8 cellular contexts compared by ENCODE assay signal in the genomic region with DNA sequence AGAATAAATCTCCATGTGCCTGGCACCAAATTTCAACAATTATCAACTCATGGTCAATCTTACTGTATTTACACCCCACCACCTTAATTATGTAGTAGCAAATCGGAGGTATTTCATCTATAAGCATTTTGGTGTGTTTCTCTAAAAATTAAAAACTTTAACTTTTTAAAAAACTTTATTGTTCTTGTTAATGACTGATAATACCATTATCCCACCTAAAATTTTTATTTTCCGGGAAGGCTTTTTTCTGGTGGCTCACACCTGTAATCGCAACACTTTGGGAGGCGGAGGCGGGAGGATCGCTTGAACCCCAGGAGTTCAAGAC. TPM values are rescaled to one million over a fixed set of nuclear protein-coding genes. Genes with fewer than 3 reads are reported as not detected.
DNase-seq lines count a peak whose midpoint lies in the region; ATAC-seq and TF ChIP-seq lines count a peak whose summit lies in the region.

No MANE protein-coding gene starts in this region.

- ATAC-seq in HG02973 (IDR thresholded peaks at IDR 0.05; ENCODE audit: unreplicated experiment) (peak; percentile 3), GM18873 (IDR thresholded peaks at IDR 0.05; ENCODE audit: low FRiP score, unreplicated experiment) (no peak)
- ATAC-seq in central memory CD8-positive, alpha-beta T cell (replicated peaks; ENCODE audit: extremely low read depth, poor library complexity, severe bottlenecking): no peak

- H3F3A ChIP-seq in neural cell (ENCODE audit: insufficient read depth, low read length, poor library complexity, severe bottlenecking): no peaks in the 10 kb centered on the region

- H3K4me3 Mint-ChIP-seq in Caco-2 (ENCODE audit: unreplicated experiment): peak overlapping the region; percentile 93
- H3K4me3 Mint-ChIP-seq in central memory CD8-positive, alpha-beta T cell: peak overlapping the region; percentile 93

- peak overlapping the region; percentile 89 for H3K27ac Mint-ChIP-seq in Caco-2 (ENCODE audit: unreplicated experiment)
- peak overlapping the region; percentile 61 for H3K27ac Mint-ChIP-seq in central memory CD8-positive, alpha-beta T cell (ENCODE audit: low read depth)

- peaks cover 9% of the 10 kb centered on the region for H3K79me2 ChIP-seq in neural cell (replicated peaks; ENCODE audit: insufficient read depth, low read length)

- H3K4me2 ChIP-seq in neural cell (ENCODE audit: low read length): peak overlapping the region; percentile 32

- TF ChIP-seq CTCF in Caco-2 (IDR thresholded peaks at IDR 0.05; ENCODE audit: insufficient read depth in 1 of 2, low read depth in 1 of 2, low read length in 1 of 2, severe bottlenecking in 1 of 2, unreplicated experiment in 1 of 2) (no peak), neural cell (IDR thresholded peaks at IDR 0.05; ENCODE audit: poor library complexity, severe bottlenecking) (no peak)

- H3K27me3 ChIP-seq in Caco-2 (replicated peaks; ENCODE audit: control insufficient read depth, insufficient read depth, low read length) (no peaks in the 10 kb centered on the region), neural cell (ENCODE audit: insufficient read depth, low read depth, low read length) (no peaks in the 10 kb centered on the region)

- H2AFZ ChIP-seq in neural cell (ENCODE audit: low read depth, low read length): peak overlapping the region; percentile 91

- H3K9me3 ChIP-seq in Caco-2: no peaks in the 10 kb centered on the region
- no peaks in the 10 kb centered on the region for H3K9me3 ChIP-seq in neural cell (ENCODE audit: low read length)

- TF ChIP-seq RAD21 in neural cell (conservative IDR thresholded peaks at IDR 0.05): no peak

- POLR2A ChIA-PET in Caco-2 (lab: Charles Lee): no interaction called here

- H3K36me3 ChIP-seq in Caco-2 (ENCODE audit: control insufficient read depth, insufficient read depth, low read length) (peaks cover 6% of the 10 kb centered on the region), neural cell (ENCODE audit: insufficient read depth, low read length) (no peaks in the 10 kb centered on the region)

- TSS peak; percentile 96 for BruUV-seq in Caco-2 (replicated peaks; lab: Mats Ljungman, UMichigan)

- no peak for DNase-seq in Caco-2
- DNase-seq in central memory CD8-positive, alpha-beta T cell (ENCODE audit: low spot score in 2 of 2): no peak
- no peak for DNase-seq in NCI-H2107 (lab: John Stamatoyannopoulos, UW)
- DNase-seq in AG08395 (ENCODE audit: low spot score): no peak
- no peak for DNase-seq in GF-D8 (lab: John Stamatoyannopoulos, UW)

- peak overlapping the region; percentile 88 for H3K9ac ChIP-seq in neural cell (ENCODE audit: low read length)

- H3K4me1 ChIP-seq in Caco-2: no peaks in the 10 kb centered on the region

- TF ChIP-seq EP300 in neural cell (conservative IDR thresholded peaks at IDR 0.05; ENCODE audit: poor library complexity, severe bottlenecking): no peak

- H3K9me2 ChIP-seq in neural cell (ENCODE audit: insufficient read depth, low read length): no peaks in the 10 kb centered on the region

- CTCF ChIA-PET in Caco-2 (lab: Charles Lee): no interaction called here

- intact Hi-C loops in Caco-2 (cut with micrococcal nuclease; ENCODE audit: unreplicated experiment): loop anchor here (2.0 kb wide), 1 partner anchor 39 kb away; a partner anchor contains a TSS

- H3K4me3 ChIP-seq in Caco-2 (ENCODE audit: low read depth, low read length) (peak overlapping the region; percentile 89), neural cell (ENCODE audit: low read length) (peak overlapping the region; percentile 100)

- H3K4me1 Mint-ChIP-seq in Caco-2 (ENCODE audit: low read depth, unreplicated experiment): no peaks in the 10 kb centered on the region
- peaks cover 9% of the 10 kb centered on the region for H3K4me1 Mint-ChIP-seq in central memory CD8-positive, alpha-beta T cell

- no peaks in the 10 kb centered on the region for H4K20me1 ChIP-seq in neural cell (ENCODE audit: insufficient read depth)

- H3K36me3 Mint-ChIP-seq in Caco-2 (ENCODE audit: insufficient read depth, unreplicated experiment): peaks cover 74% of the 10 kb centered on the region
- H3K36me3 Mint-ChIP-seq in central memory CD8-positive, alpha-beta T cell (ENCODE audit: insufficient read depth): peaks cover 27% of the 10 kb centered on the region

- H3K27ac ChIP-seq in neural cell (ENCODE audit: low read length): peak overlapping the region; percentile 78

- no peaks in the 10 kb centered on the region for H3K27me3 Mint-ChIP-seq in Caco-2 (ENCODE audit: insufficient read depth, unreplicated experiment)
- H3K27me3 Mint-ChIP-seq in central memory CD8-positive, alpha-beta T cell: no peaks in the 10 kb centered on the region

- no peaks in the 10 kb centered on the region for H3K9me3 Mint-ChIP-seq in Caco-2 (ENCODE audit: unreplicated experiment)
- no peaks in the 10 kb centered on the region for H3K9me3 Mint-ChIP-seq in central memory CD8-positive, alpha-beta T cell

TF ChIP-seq in neural cell, 6 proteins besides CTCF, POLR2A, EP300 and RAD21:
- TF ChIP-seq, protein P1, sequence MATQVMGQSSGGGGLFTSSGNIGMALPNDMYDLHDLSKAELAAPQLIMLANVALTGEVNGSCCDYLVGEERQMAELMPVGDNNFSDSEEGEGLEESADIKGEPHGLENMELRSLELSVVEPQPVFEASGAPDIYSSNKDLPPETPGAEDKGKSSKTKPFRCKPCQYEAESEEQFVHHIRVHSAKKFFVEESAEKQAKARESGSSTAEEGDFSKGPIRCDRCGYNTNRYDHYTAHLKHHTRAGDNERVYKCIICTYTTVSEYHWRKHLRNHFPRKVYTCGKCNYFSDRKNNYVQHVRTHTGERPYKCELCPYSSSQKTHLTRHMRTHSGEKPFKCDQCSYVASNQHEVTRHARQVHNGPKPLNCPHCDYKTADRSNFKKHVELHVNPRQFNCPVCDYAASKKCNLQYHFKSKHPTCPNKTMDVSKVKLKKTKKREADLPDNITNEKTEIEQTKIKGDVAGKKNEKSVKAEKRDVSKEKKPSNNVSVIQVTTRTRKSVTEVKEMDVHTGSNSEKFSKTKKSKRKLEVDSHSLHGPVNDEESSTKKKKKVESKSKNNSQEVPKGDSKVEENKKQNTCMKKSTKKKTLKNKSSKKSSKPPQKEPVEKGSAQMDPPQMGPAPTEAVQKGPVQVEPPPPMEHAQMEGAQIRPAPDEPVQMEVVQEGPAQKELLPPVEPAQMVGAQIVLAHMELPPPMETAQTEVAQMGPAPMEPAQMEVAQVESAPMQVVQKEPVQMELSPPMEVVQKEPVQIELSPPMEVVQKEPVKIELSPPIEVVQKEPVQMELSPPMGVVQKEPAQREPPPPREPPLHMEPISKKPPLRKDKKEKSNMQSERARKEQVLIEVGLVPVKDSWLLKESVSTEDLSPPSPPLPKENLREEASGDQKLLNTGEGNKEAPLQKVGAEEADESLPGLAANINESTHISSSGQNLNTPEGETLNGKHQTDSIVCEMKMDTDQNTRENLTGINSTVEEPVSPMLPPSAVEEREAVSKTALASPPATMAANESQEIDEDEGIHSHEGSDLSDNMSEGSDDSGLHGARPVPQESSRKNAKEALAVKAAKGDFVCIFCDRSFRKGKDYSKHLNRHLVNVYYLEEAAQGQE (IDR thresholded peaks at IDR 0.05; ENCODE audit: borderline replicate concordance): no peak
- TF ChIP-seq SMC3 (conservative IDR thresholded peaks at IDR 0.05; ENCODE audit: poor library complexity) (no peak), TAF1 (IDR thresholded peaks at IDR 0.05; ENCODE audit: low read depth) (no peak), EZH2 (IDR thresholded peaks at IDR 0.05; ENCODE audit: borderline replicate concordance, insufficient read depth, low read length, poor library complexity, severe bottlenecking) (no peak), POLR2AphosphoS5 (IDR thresholded peaks at IDR 0.05) (no peak), MXI1 (conservative IDR thresholded peaks at IDR 0.05; ENCODE audit: poor library complexity, severe bottlenecking) (no peak)
TF ChIP-seq in neural cell: peak in this region for 0.

RNA-seq across cellular contexts. Expression of a gene that starts 0.5 kb away (rescaled TPM):
- total RNA-seq in Caco-2 (2022): 33.2 and 40.2 TPM in 2 replicates
- polyA plus RNA-seq in neural cell: 47.5 and 75.2 TPM in 2 replicates
- 19.7 and 23.5 TPM in 2 replicates for polyA minus RNA-seq in neural cell

RNA-seq across cellular contexts. Expression of a gene that starts 24.4 kb away (rescaled TPM):
- 180 and 201 TPM in 2 replicates for total RNA-seq in Caco-2 (2022)
- polyA plus RNA-seq in neural cell: 232 and 245 TPM in 2 replicates
- 198 and 202 TPM in 2 replicates for polyA minus RNA-seq in neural cell

RNA-seq across cellular contexts. Expression of a gene that starts 38.8 kb away (rescaled TPM):
- 329 and 381 TPM in 2 replicates for total RNA-seq in Caco-2 (2022)
- 113 and 124 TPM in 2 replicates for polyA plus RNA-seq in neural cell
- 137 and 144 TPM in 2 replicates for polyA minus RNA-seq in neural cell
